In the genomic region with DNA sequence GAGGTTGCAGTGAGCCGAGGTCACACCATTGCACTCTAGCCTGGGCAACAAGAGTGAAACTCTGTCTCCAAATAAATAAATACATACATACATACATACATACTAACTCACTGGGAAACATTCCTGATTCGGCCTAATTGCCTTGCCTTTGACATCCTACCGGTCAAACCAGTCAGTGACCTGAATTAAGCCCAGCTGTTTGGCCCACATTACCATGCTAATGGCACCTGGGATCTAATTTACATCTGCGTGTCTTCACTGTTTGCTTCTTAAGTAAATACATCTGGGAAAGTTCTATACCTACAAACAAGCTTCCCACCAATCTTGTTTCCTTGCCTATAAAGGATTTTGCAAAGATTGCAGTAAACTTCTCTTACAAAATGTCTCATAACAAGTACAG, we compare ENCODE assay signal across 1 cellular context.
TF ChIP-seq lines count a peak whose summit lies in the region.

No MANE protein-coding gene starts in this region.

TF ChIP-seq in SK-N-SH, 30 proteins besides CTCF, POLR2A, EP300 and RAD21 (continued from another document):
- TF ChIP-seq, protein P1, sequence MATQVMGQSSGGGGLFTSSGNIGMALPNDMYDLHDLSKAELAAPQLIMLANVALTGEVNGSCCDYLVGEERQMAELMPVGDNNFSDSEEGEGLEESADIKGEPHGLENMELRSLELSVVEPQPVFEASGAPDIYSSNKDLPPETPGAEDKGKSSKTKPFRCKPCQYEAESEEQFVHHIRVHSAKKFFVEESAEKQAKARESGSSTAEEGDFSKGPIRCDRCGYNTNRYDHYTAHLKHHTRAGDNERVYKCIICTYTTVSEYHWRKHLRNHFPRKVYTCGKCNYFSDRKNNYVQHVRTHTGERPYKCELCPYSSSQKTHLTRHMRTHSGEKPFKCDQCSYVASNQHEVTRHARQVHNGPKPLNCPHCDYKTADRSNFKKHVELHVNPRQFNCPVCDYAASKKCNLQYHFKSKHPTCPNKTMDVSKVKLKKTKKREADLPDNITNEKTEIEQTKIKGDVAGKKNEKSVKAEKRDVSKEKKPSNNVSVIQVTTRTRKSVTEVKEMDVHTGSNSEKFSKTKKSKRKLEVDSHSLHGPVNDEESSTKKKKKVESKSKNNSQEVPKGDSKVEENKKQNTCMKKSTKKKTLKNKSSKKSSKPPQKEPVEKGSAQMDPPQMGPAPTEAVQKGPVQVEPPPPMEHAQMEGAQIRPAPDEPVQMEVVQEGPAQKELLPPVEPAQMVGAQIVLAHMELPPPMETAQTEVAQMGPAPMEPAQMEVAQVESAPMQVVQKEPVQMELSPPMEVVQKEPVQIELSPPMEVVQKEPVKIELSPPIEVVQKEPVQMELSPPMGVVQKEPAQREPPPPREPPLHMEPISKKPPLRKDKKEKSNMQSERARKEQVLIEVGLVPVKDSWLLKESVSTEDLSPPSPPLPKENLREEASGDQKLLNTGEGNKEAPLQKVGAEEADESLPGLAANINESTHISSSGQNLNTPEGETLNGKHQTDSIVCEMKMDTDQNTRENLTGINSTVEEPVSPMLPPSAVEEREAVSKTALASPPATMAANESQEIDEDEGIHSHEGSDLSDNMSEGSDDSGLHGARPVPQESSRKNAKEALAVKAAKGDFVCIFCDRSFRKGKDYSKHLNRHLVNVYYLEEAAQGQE (IDR thresholded peaks at IDR 0.05; ENCODE audit: low read depth, low read length), result no peak
- TF ChIP-seq SIN3A (IDR thresholded peaks at IDR 0.05; ENCODE audit: borderline replicate concordance, low read depth, low read length) (no peak), YY1 (IDR thresholded peaks at IDR 0.05; ENCODE audit: low read depth) (no peak)
